12 cellular contexts compared by ENCODE assay signal in genomic region chr15:33160054-33160453, GRCh38. TPM values are rescaled to one million over a fixed set of nuclear protein-coding genes. Genes with fewer than 3 reads are reported as not detected.
DNase-seq lines count a peak whose midpoint lies in the region; ATAC-seq, FAIRE-seq and TF ChIP-seq lines count a peak whose summit lies in the region.
"Had no signal": no experiment of that assay in that cellular context is flagged by ENCODE, and none has a peak within 500 bp of the region (broad histone marks: within the 10 kb centered on the region; RNA-seq: fewer than 3 reads in every experiment).

No MANE protein-coding gene starts in this region.

- peaks cover 0 to 15% (median 10%) of the 10 kb centered on the region in 4 donors for H3K4me1 Mint-ChIP-seq in naive thymus-derived CD8-positive, alpha-beta T cell

- H3K27ac ChIP-seq in A549 (no peak overlapping the region), foreskin keratinocyte (no peak overlapping the region)

- H3K4me1 ChIP-seq in A549 (no peaks in the 10 kb centered on the region), foreskin keratinocyte (no peaks in the 10 kb centered on the region)
- H3K4me1 ChIP-seq: Peyer's patch had no signal

- FAIRE-seq in A549 (lab: Jason Lieb, UNC) (no peak), GM19239 (lab: Jason Lieb, UNC) (peak; percentile 23)

- H3K27me3 ChIP-seq in foreskin keratinocyte: peaks cover 3% of the 10 kb centered on the region
- H3K27me3 ChIP-seq: Peyer's patch had no signal

- TF ChIP-seq CTCF in A549 (IDR thresholded peaks at IDR 0.05) (no peak), foreskin keratinocyte (conservative IDR thresholded peaks at IDR 0.05) (peak; percentile 35)

- peaks cover 0 to 9% (median 4%) of the 10 kb centered on the region in 5 donors for H3K27me3 Mint-ChIP-seq in naive thymus-derived CD8-positive, alpha-beta T cell

- no peak for TF ChIP-seq RAD21 in A549 (conservative IDR thresholded peaks at IDR 0.05 in 1 of 2, IDR thresholded peaks at IDR 0.05 in 1 of 2)

- no peaks in the 10 kb centered on the region for H3K9me3 Mint-ChIP-seq in naive thymus-derived CD8-positive, alpha-beta T cell
- H3K9me3 Mint-ChIP-seq: stimulated activated naive B cell treated with anti-CD40 and anti-IgM and Interleukin-4, amounts not matched to agents 10 μg/mL and 1 μg/mL and 100 μg/mL, for 72 hours had no signal

- CTCF ChIA-PET in A549 (lab: Yijun Ruan, JAX): interaction anchor here (1.8 kb wide), 1 partner anchor 27 kb away, joined by 4 read pairs; no protein-coding TSS in a partner anchor

- no peak overlapping the region for H3K27ac Mint-ChIP-seq in naive thymus-derived CD8-positive, alpha-beta T cell
- H3K27ac Mint-ChIP-seq: stimulated activated naive B cell treated with anti-CD40 and anti-IgM and Interleukin-4, amounts not matched to agents 10 μg/mL and 1 μg/mL and 100 μg/mL, for 72 hours had no signal

- 50% methylated on average over 1 of the region's 1 CpG for WGBS in A549 (ENCODE audit: missing lambda C conversion rate)

- in situ Hi-C loops in SK-MEL-5 (cut with HindIII; ENCODE audit: low pct_unique_long_range_greater_than_20kb, low sequenced_read_pairs): no loop called here

- H3K4me3 Mint-ChIP-seq in naive thymus-derived CD8-positive, alpha-beta T cell: no peak overlapping the region
- H3K4me3 Mint-ChIP-seq: stimulated activated naive B cell treated with anti-CD40 and anti-IgM and Interleukin-4, amounts not matched to agents 10 μg/mL and 1 μg/mL and 100 μg/mL, for 72 hours had no signal

- POLR2A ChIA-PET in A549 (lab: Yijun Ruan, JAX): no interaction called here
- POLR2A ChIA-PET in naive thymus-derived CD8-positive, alpha-beta T cell (lab: Charles Lee): no interaction called here

- TF ChIP-seq POLR2A in A549 (IDR thresholded peaks at IDR 0.05; ENCODE audit: low read length): no peak

- H3K9me3 ChIP-seq in A549: no peaks in the 10 kb centered on the region
- H3K9me3 ChIP-seq: Peyer's patch had no signal

- ATAC-seq in A549 (peak; percentile 64 to 75; a peak in 4 of 6 replicates), foreskin keratinocyte (peak; percentile 23), GM18517 (IDR thresholded peaks at IDR 0.05; ENCODE audit: unreplicated experiment) (no peak), HG03571 (IDR thresholded peaks at IDR 0.05; ENCODE audit: unreplicated experiment) (no peak)
- no peak for ATAC-seq in naive thymus-derived CD8-positive, alpha-beta T cell

- H3K4me3 ChIP-seq in A549: no peak overlapping the region
- H3K4me3 ChIP-seq: Peyer's patch had no signal

- TF ChIP-seq EP300 in A549 (IDR thresholded peaks at IDR 0.05): no peak

- H3K36me3 Mint-ChIP-seq in naive thymus-derived CD8-positive, alpha-beta T cell: no peaks in the 10 kb centered on the region
- H3K36me3 Mint-ChIP-seq: stimulated activated naive B cell treated with anti-CD40 and anti-IgM and Interleukin-4, amounts not matched to agents 10 μg/mL and 1 μg/mL and 100 μg/mL, for 72 hours had no signal

- no peak overlapping the region for H3K4me2 ChIP-seq in A549

- peak in 1 of 2 experiments; percentile 20 for DNase-seq in A549 (ENCODE audit: low read depth in 1 of 2, low spot score in 1 of 2)
- DNase-seq in GM19239 (ENCODE audit: insufficient read length, low spot score): no peak
- peak; percentile 80 for DNase-seq in SK-MEL-5 (ENCODE audit: low read depth, low spot score)
- no peak for DNase-seq in foreskin keratinocyte
- no peak for DNase-seq in NCI-H1417 (lab: John Stamatoyannopoulos, UW)
- DNase-seq in naive thymus-derived CD8-positive, alpha-beta T cell: no peak
- DNase-seq: activated T-cell treated with anti-CD3 and anti-CD28 coated beads for 4 hours; Peyer's patch; stimulated activated naive B cell treated with anti-CD40 and anti-IgM and Interleukin-4, amounts not matched to agents 10 μg/mL and 1 μg/mL and 100 μg/mL, for 72 hours had no signal

TF ChIP-seq in A549, 52 proteins besides CTCF, POLR2A, EP300 and RAD21:
- TF ChIP-seq FOXS1 (CRISPR knock-in tag; IDR thresholded peaks at IDR 0.05): no peak
- no peak for TF ChIP-seq PHF8 (IDR thresholded peaks at IDR 0.05; ENCODE audit: borderline replicate concordance, low read depth)
- no peak for TF ChIP-seq JUN (IDR thresholded peaks at IDR 0.05)
- no peak for TF ChIP-seq CHD2 (IDR thresholded peaks at IDR 0.05; ENCODE audit: low read length, partially characterized antibody)
- TF ChIP-seq MYC (IDR thresholded peaks at IDR 0.05; ENCODE audit: borderline replicate concordance, low read length): no peak
- no peak for TF ChIP-seq HDAC2 (IDR thresholded peaks at IDR 0.05)

RNA-seq across cellular contexts. Expression of gene FMN1, which starts 34.5 kb away (rescaled TPM):
- 2.2 and 2.4 TPM in 2 replicates for polyA plus RNA-seq in A549 (2011; rRNA removed)
- polyA plus RNA-seq in A549 (2012; cell fraction: cytosol; rRNA removed): 0.15 and 0.17 TPM in 2 replicates
- polyA plus RNA-seq in A549 (2012; cell fraction: nucleus; rRNA removed): 0.11 and 0.23 TPM in 2 replicates
- polyA plus RNA-seq in A549 (2017; fragmentation: RNase III; extraction: RNeasy Plus Mini Kit Qiagen cat#74134 plus additional on column Dnase treatment): 0.45 to 0.61 TPM (median 0.53 TPM) in 3 replicates
- 3.6 and 4.4 TPM in 2 replicates for polyA minus RNA-seq in A549 (2011; rRNA and poly(A)+ RNA removed)
- 87.0 and 96.0 TPM in 2 replicates for total RNA-seq in SK-MEL-5 (2014; rRNA removed; shearing (Covaris generic))
- polyA plus RNA-seq in SK-MEL-5 (2015; cell fraction: cytosol; rRNA removed): 42.4 and 63.2 TPM in 2 replicates
- polyA plus RNA-seq in SK-MEL-5 (2015; cell fraction: nucleus; rRNA removed): 44.5 and 58.3 TPM in 2 replicates
- 1.7 TPM in 2 replicates for total RNA-seq in foreskin keratinocyte
- 0.26 and 0.30 TPM in 2 replicates for polyA plus RNA-seq in foreskin keratinocyte
- under 1 TPM; 0.19 to 0.21 TPM for total RNA-seq in naive thymus-derived CD8-positive, alpha-beta T cell
- polyA plus RNA-seq in naive thymus-derived CD8-positive, alpha-beta T cell: under 1 TPM in 1 of 3 donors, not detected in 2; 0.42 TPM
- total RNA-seq: G401 had no signal

Comparison
In these comparisons a context has a peak if more than half of its experiments do, and no peak if none do; other contexts are left out.
1. ATAC-seq: peak in A549 (2 of 2) and foreskin keratinocyte (single experiment); none in GM18517 (single experiment), HG03571 (single experiment) and naive thymus-derived CD8-positive, alpha-beta T cell (0 of 2).
2. RNA of gene FMN1, which starts 34.5 kb away (total RNA-seq): 87.0 to 96.0 TPM in SK-MEL-5; 1.7 TPM in foreskin keratinocyte and 0.19 to 0.21 TPM in naive thymus-derived CD8-positive, alpha-beta T cell; every median in the first group is over 10 times any median in the second.